Comparison of ENCODE assay signal across 5 cellular contexts in the genomic region with DNA sequence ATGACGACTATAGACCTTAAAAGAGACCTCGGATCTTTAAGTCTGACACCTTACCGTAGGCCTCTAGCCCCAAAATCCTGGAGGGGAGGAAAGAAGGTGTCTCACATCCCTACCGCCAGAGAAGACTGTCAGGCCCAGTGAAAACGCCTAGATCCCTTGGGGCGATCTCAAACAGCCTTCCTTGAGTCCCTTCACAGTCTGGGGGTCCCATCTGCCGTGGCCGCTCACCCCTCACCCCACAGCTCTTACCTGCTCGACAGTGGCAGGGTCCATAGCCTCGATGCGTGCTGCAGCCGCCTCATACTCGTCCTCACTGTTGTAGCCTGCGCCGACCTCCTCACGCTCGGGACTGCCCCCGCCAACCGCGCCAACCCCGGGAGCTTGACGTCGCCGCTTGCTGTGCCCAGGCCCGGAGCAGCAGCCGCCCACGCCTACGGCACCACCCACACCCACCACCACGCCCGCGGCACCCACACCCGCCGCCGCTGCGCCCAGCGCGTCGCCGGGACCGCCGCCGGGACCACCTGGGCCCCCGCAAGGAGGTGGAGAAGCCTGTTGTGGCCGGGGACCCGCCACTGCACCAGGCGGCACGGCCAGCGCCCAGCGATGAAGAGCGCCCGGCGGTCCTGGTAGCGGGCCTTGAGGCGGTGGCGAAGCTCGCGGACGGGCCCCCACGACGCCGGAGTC. TPM values are rescaled to one million over a fixed set of nuclear protein-coding genes. Genes with fewer than 3 reads are reported as not detected.
A peak's percentile ranks its signal among the peaks of the same experiment; 100 is the strongest.
DNase-seq lines count a peak whose midpoint lies in the region; TF ChIP-seq lines count a peak whose summit lies in the region.

No MANE protein-coding gene starts in this region.

- H3K27ac ChIP-seq in Karpas-422 (ENCODE audit: low read length) (no peak overlapping the region), adrenal gland (peak overlapping the region in 4 of 5 donors; percentile 44 to 99 (median 92))

- H2AFZ ChIP-seq in Karpas-422 (ENCODE audit: low read length) = no peak overlapping the region

- no peak for TF ChIP-seq CTCF in adrenal gland (IDR thresholded peaks at IDR 0.05)
- no peak for TF ChIP-seq CTCF in GM10266 (IDR thresholded peaks at IDR 0.05; ENCODE audit: control insufficient read depth, insufficient read depth, low read depth, missing control alignments)

- no peaks in the 10 kb centered on the region for H3K9me3 ChIP-seq in Karpas-422 (ENCODE audit: low read length)
- H3K9me3 ChIP-seq in adrenal gland (replicated peaks in 1 of 3) = no peaks in the 10 kb centered on the region
- no peaks in the 10 kb centered on the region for H3K9me3 ChIP-seq in mucosa of stomach (ENCODE audit: control insufficient read depth, low read length)

- peak overlapping the region; percentile 82 for H3K9ac ChIP-seq in Karpas-422 (ENCODE audit: low read length)
- H3K9ac ChIP-seq in mucosa of stomach (ENCODE audit: low read length) = peak overlapping the region; percentile 70

- DNase-seq in Karpas-422 (no peak), adrenal gland (peak; percentile 29 to 58 (median 43)), epidermal melanocyte (ENCODE audit: insufficient read length, low spot score) (no peak), GM10266 (ENCODE audit: extremely low spot score) (no peak)

- intact Hi-C loops in adrenal gland (cut with DNase I) = no loop called here

- H3K27me3 ChIP-seq in Karpas-422 (ENCODE audit: low read length) = no peaks in the 10 kb centered on the region
- H3K27me3 ChIP-seq in adrenal gland = no peaks in the 10 kb centered on the region
- H3K27me3 ChIP-seq in mucosa of stomach (ENCODE audit: control insufficient read depth, insufficient read depth, low read length) = no peaks in the 10 kb centered on the region

- 0 to 32% (median 15%) methylated on average over 6 to 61 of the region's 61 CpGs for WGBS in adrenal gland, 4 donors

- peak in 1 of 2 donors; percentile 31 for TF ChIP-seq POLR2A in adrenal gland (IDR thresholded peaks at IDR 0.05)

- no peaks in the 10 kb centered on the region for H3K9me2 ChIP-seq in Karpas-422 (replicated peaks; ENCODE audit: insufficient read depth, low read length)

- peaks cover 44% of the 10 kb centered on the region for H3K4me1 ChIP-seq in Karpas-422 (ENCODE audit: low read length)
- peaks cover 6 to 17% of the 10 kb centered on the region in 2 donors for H3K4me1 ChIP-seq in adrenal gland (replicated peaks in 1 of 2)
- peaks cover 18% of the 10 kb centered on the region for H3K4me1 ChIP-seq in mucosa of stomach (ENCODE audit: control insufficient read depth, insufficient read depth, low read length)

- 0 out of 2 replicates have a peak, but pooled peaks cover 5% of the 10 kb centered on the region for H3K36me3 ChIP-seq in Karpas-422 (ENCODE audit: insufficient read depth, low read length)
- no peaks in the 10 kb centered on the region for H3K36me3 ChIP-seq in adrenal gland (replicated peaks in 1 of 2)
- H3K36me3 ChIP-seq in mucosa of stomach (ENCODE audit: control insufficient read depth, insufficient read depth, low read length) = no peaks in the 10 kb centered on the region

- peaks cover 58% of the 10 kb centered on the region for H3K79me2 ChIP-seq in Karpas-422 (ENCODE audit: low read length)

- H4K20me1 ChIP-seq in Karpas-422 (ENCODE audit: insufficient read depth, low read depth, low read length) = peaks cover 6% of the 10 kb centered on the region; the same call in 1 of the 2 replicates

- H3K4me2 ChIP-seq in Karpas-422 (ENCODE audit: low read depth, low read length, poor library complexity, severe bottlenecking) = peak overlapping the region; percentile 70

- H3K4me3 ChIP-seq in Karpas-422 (ENCODE audit: low read length) (peak overlapping the region; percentile 79), adrenal gland (peak overlapping the region; percentile 13 to 75 (median 43)), mucosa of stomach (ENCODE audit: low read length) (peak overlapping the region; percentile 25)

RNA-seq across cellular contexts. Expression of a gene that starts 0.5 kb away (rescaled TPM):
- 36.2 and 57.4 TPM in 2 replicates for total RNA-seq in Karpas-422 (2014; rRNA removed; shearing (Covaris generic); ENCODE audit: low replicate concordance)
- 10 to 100 TPM; 39.4 to 67.8 (median 56.7) TPM for total RNA-seq in adrenal gland
- 10 to 100 TPM; 47.7 to 79.5 (median 52.2) TPM for polyA plus RNA-seq in adrenal gland

RNA-seq across cellular contexts. Expression of a gene that starts 14.8 kb away (rescaled TPM):
- 2.2 and 2.6 TPM in 2 replicates for total RNA-seq in Karpas-422 (2014; rRNA removed; shearing (Covaris generic); ENCODE audit: low replicate concordance)
- 1 to 10 TPM in 5 of 8 donors, under 1 TPM in 3; 0.24 to 2.1 (median 1.0) TPM for total RNA-seq in adrenal gland
- polyA plus RNA-seq in adrenal gland = 1 to 10 TPM in 1 of 3 donors, under 1 TPM in 2; 0.77 to 2.4 (median 0.82) TPM

RNA-seq across cellular contexts. Expression of a gene that starts 38.0 kb away (rescaled TPM):
- total RNA-seq in Karpas-422 (2014; rRNA removed; shearing (Covaris generic); ENCODE audit: low replicate concordance) = 23.1 and 33.8 TPM in 2 replicates
- 10 to 100 TPM in 3 of 8 donors, 1 to 10 TPM in 5; 3.8 to 13.1 (median 9.3) TPM for total RNA-seq in adrenal gland
- polyA plus RNA-seq in adrenal gland = 10 to 100 TPM in 1 of 3 donors, 1 to 10 TPM in 2; 4.1 to 11.9 (median 4.8) TPM

RNA-seq across cellular contexts. Expression of a gene that starts 45.2 kb away (rescaled TPM):
- total RNA-seq in Karpas-422 (2014; rRNA removed; shearing (Covaris generic); ENCODE audit: low replicate concordance) = 18.0 and 37.6 TPM in 2 replicates
- 10 to 100 TPM; 27.4 to 60.3 (median 41.6) TPM for total RNA-seq in adrenal gland
- polyA plus RNA-seq in adrenal gland = 10 to 100 TPM; 39.8 to 86.6 (median 44.1) TPM

RNA-seq across cellular contexts. Expression of a gene that starts 45.4 kb away (rescaled TPM):
- total RNA-seq in Karpas-422 (2014; rRNA removed; shearing (Covaris generic); ENCODE audit: low replicate concordance) = 12.7 and 15.1 TPM in 2 replicates
- total RNA-seq in adrenal gland = 10 to 100 TPM; 29.4 to 59.7 (median 33.2) TPM
- polyA plus RNA-seq in adrenal gland = 10 to 100 TPM in 2 of 3 donors, 1 to 10 TPM in 1; 5.1 to 33.5 (median 11.1) TPM

Comparison
In these comparisons a context has a peak if more than half of its experiments do, and no peak if none do; other contexts are left out.
1. DNase-seq: peak in adrenal gland (7 of 7); none in Karpas-422 (single experiment), epidermal melanocyte (single experiment) and GM10266 (single experiment).
2. H3K4me3 ChIP-seq: peak in every context shown above with its lines; median percentile 79 in Karpas-422; 43 in adrenal gland; 25 in mucosa of stomach.